Comparison of ENCODE assay signal across 1 cellular context in genomic region chr12:53344487-53344823, GRCh38.
A peak's percentile ranks its signal among the peaks of the same experiment; 100 is the strongest.
TF ChIP-seq lines count a peak whose summit lies in the region.

No MANE protein-coding gene starts in this region.

TF ChIP-seq in HepG2, 621 proteins besides CTCF, POLR2A, EP300 and RAD21:
- TF ChIP-seq NR2C2 (CRISPR knock-in tag; IDR thresholded peaks at IDR 0.05; ENCODE audit: borderline replicate concordance): 0 out of 2 replicates have a peak, but pooled peaks have one; percentile 6
- no peak for TF ChIP-seq GPBP1L1 (CRISPR knock-in tag; IDR thresholded peaks at IDR 0.05)
TF ChIP-seq in HepG2: peak in this region for 1.
